In the genomic region with DNA sequence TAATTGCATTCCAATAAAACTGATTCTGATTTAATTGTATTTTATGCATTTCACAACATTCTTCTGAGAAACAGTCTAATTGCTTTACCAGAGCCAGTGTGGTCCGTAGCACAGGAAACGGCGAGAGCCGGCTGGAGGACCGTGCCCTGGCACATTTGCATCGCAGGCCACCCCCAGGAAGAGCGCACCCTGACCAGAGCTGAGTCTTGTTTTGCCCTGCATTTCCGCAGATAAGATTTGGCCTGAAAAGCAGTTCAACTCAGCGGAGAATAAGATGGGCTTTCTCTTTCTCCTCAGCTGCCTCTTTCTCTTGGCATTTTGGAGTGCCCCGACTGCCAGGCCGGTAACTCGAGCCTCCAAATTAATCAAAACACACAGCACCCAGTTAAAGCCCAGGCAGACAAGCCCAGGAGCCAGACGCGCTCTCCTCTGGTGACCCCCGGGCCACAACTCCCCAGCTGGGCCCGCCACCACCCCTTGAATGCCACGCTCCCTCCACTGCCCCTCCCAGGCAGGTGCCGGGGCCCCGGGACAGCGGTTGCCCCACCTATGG, we compare ENCODE assay signal across 8 cellular contexts. TPM values are rescaled to one million over a fixed set of nuclear protein-coding genes. Genes with fewer than 3 reads are reported as not detected.
A peak's percentile ranks its signal among the peaks of the same experiment; 100 is the strongest.
DNase-seq lines count a peak whose midpoint lies in the region; ATAC-seq and TF ChIP-seq lines count a peak whose summit lies in the region.

No MANE protein-coding gene starts in this region.

- DNase-seq in CD4-positive, alpha-beta memory T cell = no peak
- no peak for DNase-seq in activated naive CD8-positive, alpha-beta T cell treated with anti-CD3 and anti-CD28 coated beads for 36 hours
- DNase-seq in iPS-NIHi7 (ENCODE audit: extremely low spot score) (peak; percentile 31), thoracic aorta (ENCODE audit: low spot score) (no peak), NCI-H1930 (lab: John Stamatoyannopoulos, UW) (no peak), BE2C (no peak)

- H3K27me3 ChIP-seq in CD4-positive, alpha-beta memory T cell (ENCODE audit: insufficient read depth, low read length) = no peaks in the 10 kb centered on the region
- H3K27me3 ChIP-seq in thoracic aorta (replicated peaks; ENCODE audit: insufficient read depth) = no peaks in the 10 kb centered on the region
- peaks cover 33% of the 10 kb centered on the region for H3K27me3 ChIP-seq in BE2C

- peak; percentile 69 for ATAC-seq in GM19035 (IDR thresholded peaks at IDR 0.05; ENCODE audit: unreplicated experiment)
- peak; percentile 49 for ATAC-seq in HG03103 (IDR thresholded peaks at IDR 0.05; ENCODE audit: low read depth, unreplicated experiment)
- peak; percentile 10 for ATAC-seq in thoracic aorta (ENCODE audit: insufficient number of reproducible peaks, low FRiP score, low read depth)

- H3K4me1 Mint-ChIP-seq in CD4-positive, alpha-beta memory T cell = peaks cover 0 to 18% (median 9%) of the 10 kb centered on the region in 4 donors
- peaks cover 9% of the 10 kb centered on the region for H3K4me1 Mint-ChIP-seq in activated naive CD8-positive, alpha-beta T cell treated with anti-CD3 and anti-CD28 coated beads for 36 hours

- TF ChIP-seq CTCF in thoracic aorta (IDR thresholded peaks at IDR 0.05) (no peak), BE2C (IDR thresholded peaks at IDR 0.05; ENCODE audit: low read depth, low read length) (no peak)

- peaks cover 0 to 7% (median 2%) of the 10 kb centered on the region in 8 donors for H3K9me3 Mint-ChIP-seq in CD4-positive, alpha-beta memory T cell
- H3K9me3 Mint-ChIP-seq in activated naive CD8-positive, alpha-beta T cell treated with anti-CD3 and anti-CD28 coated beads for 36 hours = no peaks in the 10 kb centered on the region

- H3K9me3 ChIP-seq in CD4-positive, alpha-beta memory T cell (ENCODE audit: control insufficient read depth in 1 of 2, low read length in 2 of 2) = no peaks in the 10 kb centered on the region
- H3K9me3 ChIP-seq in thoracic aorta (no peaks in the 10 kb centered on the region), BE2C (no peaks in the 10 kb centered on the region)

- no peaks in the 10 kb centered on the region for H3K4me1 ChIP-seq in CD4-positive, alpha-beta memory T cell (ENCODE audit: insufficient read depth, low read length)
- peaks cover 5 to 6% of the 10 kb centered on the region in 2 donors for H3K4me1 ChIP-seq in thoracic aorta (ENCODE audit: control insufficient read depth in 1 of 2, low read depth in 2 of 2)
- no peaks in the 10 kb centered on the region for H3K4me1 ChIP-seq in BE2C

- H3K27ac Mint-ChIP-seq in CD4-positive, alpha-beta memory T cell = no peak overlapping the region
- H3K27ac Mint-ChIP-seq in activated naive CD8-positive, alpha-beta T cell treated with anti-CD3 and anti-CD28 coated beads for 36 hours = no peak overlapping the region

- H3K36me3 ChIP-seq in CD4-positive, alpha-beta memory T cell (ENCODE audit: insufficient read depth, low read length) = no peaks in the 10 kb centered on the region
- H3K36me3 ChIP-seq in thoracic aorta = no peaks in the 10 kb centered on the region
- no peaks in the 10 kb centered on the region for H3K36me3 ChIP-seq in BE2C

- intact Hi-C loops in CD4-positive, alpha-beta memory T cell (cut with micrococcal nuclease) = no loop called here

- H3K4me3 Mint-ChIP-seq in CD4-positive, alpha-beta memory T cell = peak overlapping the region; percentile 20 to 75 (median 68)
- peak overlapping the region; percentile 45 for H3K4me3 Mint-ChIP-seq in activated naive CD8-positive, alpha-beta T cell treated with anti-CD3 and anti-CD28 coated beads for 36 hours

- POLR2A ChIA-PET in CD4-positive, alpha-beta memory T cell (lab: Charles Lee; ENCODE audit: partially characterized antibody) = no interaction called here

- no peak overlapping the region for H3K27ac ChIP-seq in CD4-positive, alpha-beta memory T cell (ENCODE audit: low read depth, low read length)
- H3K27ac ChIP-seq in thoracic aorta = peak overlapping the region; percentile 85 to 92

- no peak overlapping the region for H3K4me3 ChIP-seq in CD4-positive, alpha-beta memory T cell (ENCODE audit: low read length in 2 of 2)
- H3K4me3 ChIP-seq in thoracic aorta (peak overlapping the region; percentile 93), BE2C (ENCODE audit: low read depth, low read length) (no peak overlapping the region)

- CTCF ChIA-PET in CD4-positive, alpha-beta memory T cell (lab: Charles Lee; ENCODE audit: partially characterized antibody) = no interaction called here

- H3K36me3 Mint-ChIP-seq in CD4-positive, alpha-beta memory T cell = no peaks in the 10 kb centered on the region
- no peaks in the 10 kb centered on the region for H3K36me3 Mint-ChIP-seq in activated naive CD8-positive, alpha-beta T cell treated with anti-CD3 and anti-CD28 coated beads for 36 hours

- H3K27me3 Mint-ChIP-seq in CD4-positive, alpha-beta memory T cell = peaks cover 30 to 42% of the 10 kb centered on the region in 2 donors
- H3K27me3 Mint-ChIP-seq in activated naive CD8-positive, alpha-beta T cell treated with anti-CD3 and anti-CD28 coated beads for 36 hours = peaks cover 86% of the 10 kb centered on the region

RNA-seq across cellular contexts. Expression of a gene that starts 0.5 kb away (rescaled TPM):
- total RNA-seq in CD4-positive, alpha-beta memory T cell = under 1 TPM in 1 of 2 experiments, not detected in 1; 0.03 TPM
- under 1 TPM in 1 of 2 donors, not detected in 1; 0.10 TPM for polyA plus RNA-seq in CD4-positive, alpha-beta memory T cell
- total RNA-seq in activated naive CD8-positive, alpha-beta T cell treated with anti-CD3 and anti-CD28 coated beads for 36 hours = not detected
- 10 to 100 TPM; 17.2 to 34.0 TPM for total RNA-seq in thoracic aorta
- polyA plus RNA-seq in BE2C (2012; ENCODE audit: insufficient read depth, insufficient read length, low read depth) = 0.45 TPM

RNA-seq across cellular contexts. Expression of a gene that starts 0.9 kb away (rescaled TPM):
- total RNA-seq in CD4-positive, alpha-beta memory T cell = under 1 TPM in 1 of 2 experiments, not detected in 1; 0.03 TPM
- not detected for polyA plus RNA-seq in CD4-positive, alpha-beta memory T cell
- not detected for total RNA-seq in activated naive CD8-positive, alpha-beta T cell treated with anti-CD3 and anti-CD28 coated beads for 36 hours
- 10 to 100 TPM; 29.6 to 36.7 TPM for total RNA-seq in thoracic aorta
- not detected for polyA plus RNA-seq in BE2C (2012; ENCODE audit: insufficient read depth, insufficient read length, low read depth)

Comparison
In these comparisons a context has a peak if more than half of its experiments do, and no peak if none do; other contexts are left out.
1. ATAC-seq: peak in every context shown above with its lines; median percentile 69 in GM19035; 49 in HG03103; 10 in thoracic aorta.
2. RNA of a gene that starts 0.5 kb away (total RNA-seq): 17.2 to 34.0 TPM in thoracic aorta; 0.03 TPM in CD4-positive, alpha-beta memory T cell and not detected in activated naive CD8-positive, alpha-beta T cell treated with anti-CD3 and anti-CD28 coated beads for 36 hours; every median in the first group is over 10 times any median in the second.
3. RNA of a gene that starts 0.9 kb away (total RNA-seq): 29.6 to 36.7 TPM in thoracic aorta; 0.03 TPM in CD4-positive, alpha-beta memory T cell and not detected in activated naive CD8-positive, alpha-beta T cell treated with anti-CD3 and anti-CD28 coated beads for 36 hours; every median in the first group is over 10 times any median in the second.